11 cellular contexts compared by ENCODE assay signal in genomic region chr22:37345863-37346514, GRCh38.
A peak's percentile ranks its signal among the peaks of the same experiment; 100 is the strongest.
DNase-seq lines count a peak whose midpoint lies in the region; ATAC-seq and TF ChIP-seq lines count a peak whose summit lies in the region.
"Had no signal": no experiment of that assay in that cellular context is flagged by ENCODE, and none has a peak within 500 bp of the region (broad histone marks: within the 10 kb centered on the region; RNA-seq: fewer than 3 reads in every experiment).

No MANE protein-coding gene starts in this region.

- ATAC-seq in RWPE2 (ENCODE audit: low read depth) (peak; percentile 38; the same call in 1 of the 3 replicates), GM21529 (IDR thresholded peaks at IDR 0.05; ENCODE audit: unreplicated experiment) (no peak)
- no peak for ATAC-seq in activated CD8-positive, alpha-beta T cell treated with anti-CD3 and anti-CD28 coated beads for 36 hours
- ATAC-seq: effector memory CD8-positive, alpha-beta T cell had no signal

- no peak overlapping the region for H3K4me3 ChIP-seq in RWPE2 (ENCODE audit: severe bottlenecking)

- H3K27me3 Mint-ChIP-seq in T-helper 2 cell treated with Interferon-gamma antibody and Interleukin-4, amounts not matched to agents 5 μg/mL and 100 μg/mL, for 36 hours (ENCODE audit: low read depth), result peaks cover 5% of the 10 kb centered on the region
- no peaks in the 10 kb centered on the region for H3K27me3 Mint-ChIP-seq in activated CD8-positive, alpha-beta T cell treated with anti-CD3 and anti-CD28 coated beads for 36 hours

- no peaks in the 10 kb centered on the region for H3K9me3 Mint-ChIP-seq in T-helper 2 cell treated with Interferon-gamma antibody and Interleukin-4, amounts not matched to agents 5 μg/mL and 100 μg/mL, for 36 hours
- H3K9me3 Mint-ChIP-seq in activated CD8-positive, alpha-beta T cell treated with anti-CD3 and anti-CD28 coated beads for 36 hours, result no peaks in the 10 kb centered on the region
- H3K9me3 Mint-ChIP-seq: effector memory CD8-positive, alpha-beta T cell had no signal

- CTCF ChIA-PET in activated CD8-positive, alpha-beta T cell treated with anti-CD3 and anti-CD28 coated beads for 36 hours (lab: Charles Lee), result interaction anchor here (1.5 kb wide), 1 partner anchor 112 kb away, joined by 5 read pairs; no protein-coding TSS in a partner anchor

- H3K4me3 Mint-ChIP-seq in T-helper 2 cell treated with Interferon-gamma antibody and Interleukin-4, amounts not matched to agents 5 μg/mL and 100 μg/mL, for 36 hours, result no peak overlapping the region
- no peak overlapping the region for H3K4me3 Mint-ChIP-seq in activated CD8-positive, alpha-beta T cell treated with anti-CD3 and anti-CD28 coated beads for 36 hours
- H3K4me3 Mint-ChIP-seq: effector memory CD8-positive, alpha-beta T cell had no signal

- intact Hi-C loops in activated CD8-positive, alpha-beta T cell treated with anti-CD3 and anti-CD28 coated beads for 36 hours (cut with micrococcal nuclease), result no loop called here

- peak; percentile 82 for DNase-seq in H4 (ENCODE audit: low spot score)
- no peak for DNase-seq in RWPE2 (ENCODE audit: low spot score)
- peak; percentile 32 for DNase-seq in fibroblast of the conjunctiva (ENCODE audit: low read depth)
- peak; percentile 66 for DNase-seq in renal cortical epithelial cell (ENCODE audit: low read depth)
- DNase-seq in T-helper 2 cell treated with Interferon-gamma antibody and Interleukin-4, amounts not matched to agents 5 μg/mL and 100 μg/mL, for 36 hours (ENCODE audit: low spot score), result no peak
- no peak for DNase-seq in NAMALWA (ENCODE audit: low spot score)
- DNase-seq in activated CD8-positive, alpha-beta T cell treated with anti-CD3 and anti-CD28 coated beads for 36 hours, result no peak
- DNase-seq: effector memory CD8-positive, alpha-beta T cell; Kasumi-1; WERI-Rb-1 had no signal

- peak overlapping the region; percentile 47 for H3K27ac ChIP-seq in RWPE2 (ENCODE audit: poor library complexity, severe bottlenecking)
- H3K27ac ChIP-seq: WERI-Rb-1 had no signal

- POLR2A ChIA-PET in activated CD8-positive, alpha-beta T cell treated with anti-CD3 and anti-CD28 coated beads for 36 hours (lab: Charles Lee), result no interaction called here

- H3K9me3 ChIP-seq in RWPE2 (ENCODE audit: severe bottlenecking), result no peaks in the 10 kb centered on the region

- TF ChIP-seq CTCF in RWPE2 (IDR thresholded peaks at IDR 0.05; ENCODE audit: poor library complexity, severe bottlenecking), result no peak
- no peak for TF ChIP-seq CTCF in activated CD8-positive, alpha-beta T cell treated with anti-CD3 and anti-CD28 coated beads for 36 hours (IDR thresholded peaks at IDR 0.05)

- H3K27me3 ChIP-seq in RWPE2 (ENCODE audit: insufficient read depth, poor library complexity, severe bottlenecking), result no peaks in the 10 kb centered on the region

- no peaks in the 10 kb centered on the region for H3K4me1 Mint-ChIP-seq in T-helper 2 cell treated with Interferon-gamma antibody and Interleukin-4, amounts not matched to agents 5 μg/mL and 100 μg/mL, for 36 hours (ENCODE audit: low read depth)
- peaks cover 7% of the 10 kb centered on the region for H3K4me1 Mint-ChIP-seq in activated CD8-positive, alpha-beta T cell treated with anti-CD3 and anti-CD28 coated beads for 36 hours (ENCODE audit: low read depth)

- H3K27ac Mint-ChIP-seq in T-helper 2 cell treated with Interferon-gamma antibody and Interleukin-4, amounts not matched to agents 5 μg/mL and 100 μg/mL, for 36 hours, result no peak overlapping the region
- H3K27ac Mint-ChIP-seq in activated CD8-positive, alpha-beta T cell treated with anti-CD3 and anti-CD28 coated beads for 36 hours, result no peak overlapping the region

- peaks cover 5% of the 10 kb centered on the region for H3K4me1 ChIP-seq in RWPE2 (ENCODE audit: insufficient read depth, poor library complexity, severe bottlenecking)

- no peaks in the 10 kb centered on the region for H3K36me3 Mint-ChIP-seq in T-helper 2 cell treated with Interferon-gamma antibody and Interleukin-4, amounts not matched to agents 5 μg/mL and 100 μg/mL, for 36 hours (ENCODE audit: low read depth)
- H3K36me3 Mint-ChIP-seq in activated CD8-positive, alpha-beta T cell treated with anti-CD3 and anti-CD28 coated beads for 36 hours (ENCODE audit: low read depth), result no peaks in the 10 kb centered on the region

- H3K36me3 ChIP-seq in RWPE2 (ENCODE audit: low read depth), result no peaks in the 10 kb centered on the region
- H3K36me3 ChIP-seq: WERI-Rb-1 had no signal

Comparison
In these comparisons a context has a peak if more than half of its experiments do, and no peak if none do; other contexts are left out.
1. DNase-seq: peak in H4 (single experiment), fibroblast of the conjunctiva (single experiment) and renal cortical epithelial cell (single experiment); none in RWPE2 (single experiment), T-helper 2 cell treated with Interferon-gamma antibody and Interleukin-4, amounts not matched to agents 5 μg/mL and 100 μg/mL, for 36 hours (single experiment), NAMALWA (single experiment) and activated CD8-positive, alpha-beta T cell treated with anti-CD3 and anti-CD28 coated beads for 36 hours (single experiment).